ENCODE assay signal across 1 cellular context in the genomic region with DNA sequence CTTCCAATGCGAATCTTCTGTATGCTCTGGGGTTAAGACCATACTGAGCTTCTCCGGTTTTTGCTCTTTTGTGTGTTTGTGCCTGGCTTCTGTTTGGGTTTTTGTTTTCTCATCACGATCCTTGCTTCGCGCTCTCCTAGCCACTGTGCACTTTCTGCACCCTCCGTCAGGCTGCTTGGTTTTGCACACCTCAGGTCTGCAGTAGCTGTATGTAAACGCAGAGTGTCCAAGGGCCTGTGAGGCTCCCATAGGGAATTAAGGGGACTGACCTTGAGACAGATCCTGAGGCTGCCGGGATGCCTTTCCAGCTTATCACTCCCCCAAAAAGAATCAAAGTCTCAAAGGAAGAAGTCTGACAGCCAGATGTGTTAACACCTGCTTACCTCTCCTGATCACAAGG.
TF ChIP-seq lines count a peak whose summit lies in the region.

No MANE protein-coding gene starts in this region.

TF ChIP-seq in HepG2, 621 proteins besides CTCF, POLR2A, EP300 and RAD21 (continued from another document):
- TF ChIP-seq, protein P1, sequence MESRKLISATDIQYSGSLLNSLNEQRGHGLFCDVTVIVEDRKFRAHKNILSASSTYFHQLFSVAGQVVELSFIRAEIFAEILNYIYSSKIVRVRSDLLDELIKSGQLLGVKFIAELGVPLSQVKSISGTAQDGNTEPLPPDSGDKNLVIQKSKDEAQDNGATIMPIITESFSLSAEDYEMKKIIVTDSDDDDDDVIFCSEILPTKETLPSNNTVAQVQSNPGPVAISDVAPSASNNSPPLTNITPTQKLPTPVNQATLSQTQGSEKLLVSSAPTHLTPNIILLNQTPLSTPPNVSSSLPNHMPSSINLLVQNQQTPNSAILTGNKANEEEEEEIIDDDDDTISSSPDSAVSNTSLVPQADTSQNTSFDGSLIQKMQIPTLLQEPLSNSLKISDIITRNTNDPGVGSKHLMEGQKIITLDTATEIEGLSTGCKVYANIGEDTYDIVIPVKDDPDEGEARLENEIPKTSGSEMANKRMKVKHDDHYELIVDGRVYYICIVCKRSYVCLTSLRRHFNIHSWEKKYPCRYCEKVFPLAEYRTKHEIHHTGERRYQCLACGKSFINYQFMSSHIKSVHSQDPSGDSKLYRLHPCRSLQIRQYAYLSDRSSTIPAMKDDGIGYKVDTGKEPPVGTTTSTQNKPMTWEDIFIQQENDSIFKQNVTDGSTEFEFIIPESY (CRISPR knock-in tag; IDR thresholded peaks at IDR 0.05), result peak; percentile 33; the same call in 1 of the 2 replicates
- TF ChIP-seq ZNF234 (CRISPR knock-in tag; conservative IDR thresholded peaks at IDR 0.05), result no peak
